Comparison of ENCODE assay signal across 8 cellular contexts in the genomic region with DNA sequence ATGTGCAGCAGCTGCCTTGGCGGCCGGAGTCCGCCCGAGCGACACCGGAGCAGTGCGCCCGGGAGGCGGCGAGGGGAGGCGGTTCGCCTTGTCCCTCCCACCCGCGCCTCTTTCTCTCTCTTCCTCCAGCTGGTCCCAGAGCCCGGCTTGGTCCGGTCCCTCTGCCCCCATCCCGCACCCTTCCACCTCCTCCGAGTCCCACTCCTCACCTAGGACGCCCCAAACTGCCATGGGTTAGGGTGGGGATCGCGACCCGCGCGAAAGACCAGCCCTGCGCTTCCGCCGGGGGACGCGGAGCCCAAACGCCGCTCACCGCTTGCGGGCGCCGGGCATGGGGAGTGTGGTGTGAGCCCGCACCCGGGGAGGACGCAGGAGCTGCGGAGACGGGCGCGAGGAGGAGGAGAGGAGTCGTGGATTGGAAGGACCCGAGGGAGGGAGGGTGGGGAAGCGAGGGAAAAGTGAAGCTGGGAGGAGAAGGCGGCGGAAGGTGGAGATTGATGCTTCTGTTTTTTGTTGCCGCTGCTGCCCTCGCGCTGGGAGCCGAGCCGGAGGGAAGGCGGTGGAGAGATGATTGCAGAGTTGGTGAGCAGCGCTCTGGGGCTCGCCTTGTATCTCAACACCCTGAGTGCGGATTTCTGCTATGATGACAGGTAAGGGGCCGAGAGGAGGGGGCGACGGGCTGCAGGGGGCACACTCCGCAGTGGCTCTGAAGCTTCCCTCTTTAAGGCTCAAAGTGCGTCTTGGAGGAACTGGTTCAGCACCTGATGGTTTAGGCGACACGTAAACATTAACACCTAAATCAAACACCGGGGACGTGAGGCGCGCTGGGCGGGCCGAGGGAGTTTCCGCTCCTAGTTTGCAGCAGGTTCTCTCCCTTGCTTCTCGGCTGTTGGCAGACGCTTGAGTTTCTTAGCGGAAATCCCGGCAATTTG. TPM values are rescaled to one million over a fixed set of nuclear protein-coding genes. Genes with fewer than 3 reads are reported as not detected.
DNase-seq lines count a peak whose midpoint lies in the region; ATAC-seq and TF ChIP-seq lines count a peak whose summit lies in the region.

No MANE protein-coding gene starts in this region.

- no peak for TF ChIP-seq EP300 in upper lobe of left lung (IDR thresholded peaks at IDR 0.05)

- peak overlapping the region; percentile 89 for H3K4me3 Mint-ChIP-seq in Calu3 (ENCODE audit: low read depth, unreplicated experiment)
- H3K4me3 Mint-ChIP-seq in activated naive CD4-positive, alpha-beta T cell treated with anti-CD3 and anti-CD28 coated beads for 36 hours, result peak overlapping the region; percentile 84

- TF ChIP-seq CTCF in Calu3 (IDR thresholded peaks at IDR 0.05; ENCODE audit: unreplicated experiment), result no peak
- no peak for TF ChIP-seq CTCF in upper lobe of left lung (IDR thresholded peaks at IDR 0.05)

- H3K4me1 ChIP-seq in HUES6 (ENCODE audit: control insufficient read depth, insufficient read depth, low read length) (peaks cover 10% of the 10 kb centered on the region), upper lobe of left lung (peaks cover 6 to 33% (median 22%) of the 10 kb centered on the region in 4 donors)

- 0 to 1% methylated on average over 49 to 62 of the region's 74 CpGs for WGBS in upper lobe of left lung, 2 donors

- DNase-seq in Calu3, result peak; percentile 77
- DNase-seq in activated naive CD4-positive, alpha-beta T cell treated with anti-CD3 and anti-CD28 coated beads for 36 hours, result peak; percentile 86
- peak; percentile 52 for DNase-seq in Right ventricle myocardium superior
- peak; percentile 30 for DNase-seq in pons (ENCODE audit: low spot score)
- DNase-seq in upper lobe of left lung, result peak; percentile 71 to 92

- H3K9me3 Mint-ChIP-seq in Calu3 (ENCODE audit: low read depth, unreplicated experiment), result no peaks in the 10 kb centered on the region
- no peaks in the 10 kb centered on the region for H3K9me3 Mint-ChIP-seq in activated naive CD4-positive, alpha-beta T cell treated with anti-CD3 and anti-CD28 coated beads for 36 hours

- BruUV-seq in Calu3 (replicated peaks; lab: Mats Ljungman, UMichigan), result no TSS peak

- H3K27me3 Mint-ChIP-seq in Calu3 (ENCODE audit: unreplicated experiment), result no peaks in the 10 kb centered on the region
- H3K27me3 Mint-ChIP-seq in activated naive CD4-positive, alpha-beta T cell treated with anti-CD3 and anti-CD28 coated beads for 36 hours (ENCODE audit: low read depth), result peaks cover 3% of the 10 kb centered on the region

- H3K9me3 ChIP-seq in HUES6 (ENCODE audit: control insufficient read depth, insufficient read depth, low read depth, low read length) (no peaks in the 10 kb centered on the region), upper lobe of left lung (no peaks in the 10 kb centered on the region)

- H3K27ac ChIP-seq in HUES6 (ENCODE audit: low read depth, low read length) (peak overlapping the region; percentile 10; the same call in 1 of the 2 replicates), upper lobe of left lung (peak overlapping the region; percentile 87 to 94 (median 91))

- TF ChIP-seq POLR2A in Raji (IDR thresholded peaks at IDR 0.05; ENCODE audit: insufficient read depth, low read depth, low read length) (peak; percentile 44; the same call in 1 of the 2 replicates), upper lobe of left lung (IDR thresholded peaks at IDR 0.05) (no peak)

- H3K4me3 ChIP-seq in HUES6 (ENCODE audit: low read depth, low read length) (peak overlapping the region; percentile 79), upper lobe of left lung (peak overlapping the region; percentile 64 to 94 (median 86))

- H3K9ac ChIP-seq in HUES6 (ENCODE audit: low read length), result peak overlapping the region; percentile 83

- peaks cover 9% of the 10 kb centered on the region; the same call in 1 of the 2 replicates for H3K27me3 ChIP-seq in HUES6 (ENCODE audit: control insufficient read depth, insufficient read depth, low read length)
- H3K27me3 ChIP-seq in upper lobe of left lung, result no peaks in the 10 kb centered on the region

- H3K36me3 ChIP-seq in HUES6 (ENCODE audit: control insufficient read depth, insufficient read depth, low read length) (no peaks in the 10 kb centered on the region), upper lobe of left lung (no peaks in the 10 kb centered on the region)

- H3K27ac Mint-ChIP-seq in Calu3 (ENCODE audit: unreplicated experiment), result peak overlapping the region; percentile 97
- peak overlapping the region; percentile 68 for H3K27ac Mint-ChIP-seq in activated naive CD4-positive, alpha-beta T cell treated with anti-CD3 and anti-CD28 coated beads for 36 hours

- intact Hi-C loops in Calu3 (cut with micrococcal nuclease; ENCODE audit: unreplicated experiment) (loop anchor here (1.0 to 10.0 kb wide), 9 partner anchors 120 to 1710 kb away; no protein-coding TSS in a partner anchor), Right ventricle myocardium superior (cut with DNase I) (no loop called here)
- intact Hi-C loops in activated naive CD4-positive, alpha-beta T cell treated with anti-CD3 and anti-CD28 coated beads for 36 hours (cut with micrococcal nuclease), result loop anchor here (5.0 kb wide), 6 partner anchors 85 to 1270 kb away; no protein-coding TSS in a partner anchor

- ATAC-seq in GM21447 (IDR thresholded peaks at IDR 0.05; ENCODE audit: unreplicated experiment), result peak; percentile 40
- peak; percentile 70 for ATAC-seq in Right ventricle myocardium superior (ENCODE audit: poor library complexity)
- ATAC-seq in upper lobe of left lung (ENCODE audit: low FRiP score in 2 of 2), result peak; percentile 82 to 84

- H3K4me1 Mint-ChIP-seq in Calu3 (ENCODE audit: low read depth, unreplicated experiment), result peaks cover 45% of the 10 kb centered on the region
- H3K4me1 Mint-ChIP-seq in activated naive CD4-positive, alpha-beta T cell treated with anti-CD3 and anti-CD28 coated beads for 36 hours (ENCODE audit: low read depth), result peaks cover 11% of the 10 kb centered on the region

- CTCF ChIA-PET in Calu3 (lab: Charles Lee), result interaction anchor here (0.6 to 3.9 kb wide), 8 partner anchors 14 to 1816 kb away, joined by 3 to 35 read pairs (median 6); no protein-coding TSS in a partner anchor
- CTCF ChIA-PET in activated naive CD4-positive, alpha-beta T cell treated with anti-CD3 and anti-CD28 coated beads for 36 hours (lab: Charles Lee), result interaction anchor here (0.6 to 2.4 kb wide), 10 partner anchors 9 to 295 kb away, joined by 3 to 21 read pairs (median 4); no protein-coding TSS in a partner anchor

- H3K36me3 Mint-ChIP-seq in Calu3 (ENCODE audit: insufficient read depth, unreplicated experiment), result peaks cover 42% of the 10 kb centered on the region
- H3K36me3 Mint-ChIP-seq in activated naive CD4-positive, alpha-beta T cell treated with anti-CD3 and anti-CD28 coated beads for 36 hours (ENCODE audit: low read depth), result peaks cover 3% of the 10 kb centered on the region

RNA-seq across cellular contexts. Expression of gene TMTC2, which starts 0.6 kb away (rescaled TPM):
- total RNA-seq in Calu3 (2022) (31.2 and 31.4 TPM in 2 replicates), Right ventricle myocardium superior (3.7 TPM), upper lobe of left lung (10 to 100 TPM; 21.2 to 37.7 (median 26.8) TPM)
- total RNA-seq in activated naive CD4-positive, alpha-beta T cell treated with anti-CD3 and anti-CD28 coated beads for 36 hours, result 1 to 10 TPM; 3.1 TPM

Comparison
In these comparisons a context has a peak if more than half of its experiments do, and no peak if none do; other contexts are left out.
1. Peak in every context shown above with its lines: DNase-seq, ATAC-seq, H3K4me3 ChIP-seq and H3K27ac ChIP-seq.
2. DNase-seq: peak in every context shown above with its lines; median percentile 86 in activated naive CD4-positive, alpha-beta T cell treated with anti-CD3 and anti-CD28 coated beads for 36 hours; 82 in upper lobe of left lung; 77 in Calu3; 52 in Right ventricle myocardium superior; 30 in pons.